8 cellular contexts compared by ENCODE assay signal in genomic region chr3:141402476-141403171, GRCh38. TPM values are rescaled to one million over a fixed set of nuclear protein-coding genes. Genes with fewer than 3 reads are reported as not detected.
DNase-seq lines count a peak whose midpoint lies in the region; ATAC-seq and TF ChIP-seq lines count a peak whose summit lies in the region.

No MANE protein-coding gene starts in this region.

- H3K36me3 Mint-ChIP-seq in nephron progenitor cell (ENCODE audit: low read depth) (peaks cover 41% of the 10 kb centered on the region), type B pancreatic cell (peaks cover 29% of the 10 kb centered on the region)

- DNase-seq in NK-92 treated with Interleukin-12 subunit alpha and Interleukin-12 subunit beta, amount 100 ng/mL, for 24 hours (lab: John Stamatoyannopoulos, UW) = peak; percentile 49
- no peak for DNase-seq in NK-92 (lab: John Stamatoyannopoulos, UW; ENCODE audit: unreplicated experiment)
- peak; percentile 54 for DNase-seq in NOMO-1 treated with DMSO at 0.1 percent for 48 hours (lab: John Stamatoyannopoulos, UW; ENCODE audit: unreplicated experiment)
- DNase-seq in activated effector memory CD4-positive, alpha-beta T cell treated with anti-CD3 and anti-CD28 coated beads, Interleukin-2, amount 50 U/mL, for 16 hours = peak; percentile 80
- DNase-seq in foreskin keratinocyte = peak in 1 of 2 donors; percentile 60
- DNase-seq in nephron progenitor cell = peak; percentile 71
- DNase-seq in type B pancreatic cell (ENCODE audit: extremely low spot score, unreplicated experiment) = no peak

- H3K27me3 Mint-ChIP-seq in nephron progenitor cell (ENCODE audit: low read depth, poor library complexity) (no peaks in the 10 kb centered on the region), type B pancreatic cell (no peaks in the 10 kb centered on the region)

- peaks cover 38% of the 10 kb centered on the region for H3K4me1 ChIP-seq in foreskin keratinocyte

- no peak overlapping the region for H3K27ac Mint-ChIP-seq in nephron progenitor cell
- H3K27ac Mint-ChIP-seq in type B pancreatic cell = peak overlapping the region; percentile 74

- H3K27me3 ChIP-seq in foreskin keratinocyte = no peaks in the 10 kb centered on the region

- peak overlapping the region; percentile 81 for H3K4me3 Mint-ChIP-seq in nephron progenitor cell
- peak overlapping the region; percentile 89 for H3K4me3 Mint-ChIP-seq in type B pancreatic cell

- peak overlapping the region; percentile 68 for H3K27ac ChIP-seq in foreskin keratinocyte

- ATAC-seq in HG02840 (IDR thresholded peaks at IDR 0.05; ENCODE audit: low FRiP score, unreplicated experiment) (peak; percentile 55), foreskin keratinocyte (peak; percentile 62)

- H3K4me1 Mint-ChIP-seq in nephron progenitor cell (peaks cover 44% of the 10 kb centered on the region), type B pancreatic cell (ENCODE audit: unreplicated experiment) (peaks cover 20% of the 10 kb centered on the region)

- TF ChIP-seq CTCF in foreskin keratinocyte (conservative IDR thresholded peaks at IDR 0.05) = no peak
- TF ChIP-seq CTCF in nephron progenitor cell (IDR thresholded peaks at IDR 0.05) = no peak
- TF ChIP-seq CTCF in type B pancreatic cell (conservative IDR thresholded peaks at IDR 0.05) = peak; percentile 34

- H3K9me3 Mint-ChIP-seq in nephron progenitor cell (peaks cover 12% of the 10 kb centered on the region), type B pancreatic cell (no peaks in the 10 kb centered on the region)

RNA-seq across cellular contexts. Expression of gene ZBTB38, which starts 34.3 kb away (rescaled TPM):
- 58.0 and 59.5 TPM in 2 replicates for total RNA-seq in foreskin keratinocyte
- 5.0 and 5.8 TPM in 2 replicates for polyA plus RNA-seq in foreskin keratinocyte
- total RNA-seq in type B pancreatic cell (ENCODE audit: low replicate concordance) = 29.4 and 35.4 TPM in 2 replicates

Comparison
In these comparisons a context has a peak if more than half of its experiments do, and no peak if none do; other contexts are left out.
1. DNase-seq: peak in NK-92 treated with Interleukin-12 subunit alpha and Interleukin-12 subunit beta, amount 100 ng/mL, for 24 hours (single experiment), NOMO-1 treated with DMSO at 0.1 percent for 48 hours (single experiment), activated effector memory CD4-positive, alpha-beta T cell treated with anti-CD3 and anti-CD28 coated beads, Interleukin-2, amount 50 U/mL, for 16 hours (single experiment) and nephron progenitor cell (single experiment); none in NK-92 (single experiment) and type B pancreatic cell (single experiment).